In genomic region chr11:117286588-117286987, GRCh38 we compare ENCODE assay signal across 29 cellular contexts. TPM values are rescaled to one million over a fixed set of nuclear protein-coding genes. Genes with fewer than 3 reads are reported as not detected.
"Had no signal": no experiment of that assay in that cellular context is flagged by ENCODE, and none has a peak within 500 bp of the region (broad histone marks: within the 10 kb centered on the region; RNA-seq: fewer than 3 reads in every experiment).

No MANE protein-coding gene starts in this region.

- H3K27ac Mint-ChIP-seq: activated CD4-positive, alpha-beta T cell treated with anti-CD3 and anti-CD28 coated beads for 36 hours; activated CD4-positive, alpha-beta T cell treated with anti-CD3 and anti-CD28 coated beads, Interleukin-2, amount 10 ng/mL, durations not matched to agents 7 days and 5 days; activated CD8-positive, alpha-beta T cell treated with anti-CD3 and anti-CD28 coated beads, Interleukin-2, amount 10 ng/mL, durations not matched to agents 7 days and 5 days; activated naive CD4-positive, alpha-beta T cell treated with anti-CD3 and anti-CD28 coated beads for 36 hours; activated T-cell treated with anti-CD3 and anti-CD28 coated beads, Interleukin-2, amount 50 U/mL, for 24 hours; activated T-helper 2 cell treated with anti-CD3 and anti-CD28 coated beads, Interferon-gamma antibody, Interleukin-2, Interleukin-4, amounts not matched to agents 10 μg/mL and 5 μg/mL and 100 μg/mL, durations not matched to agents 14 hours and 24 hours and 36 hours; T-helper 2 cell treated with Interferon-gamma antibody and Interleukin-4, amounts not matched to agents 5 μg/mL and 100 μg/mL, for 36 hours; WTC11 had no signal

- ATAC-seq: activated CD4-positive, alpha-beta T cell treated with anti-CD3 and anti-CD28 coated beads for 36 hours; activated CD4-positive, CD25-positive, alpha-beta regulatory T cell treated with anti-CD3 and anti-CD28 coated beads, Interleukin-2, amount 50 U/mL, for 24 hours; activated CD8-positive, alpha-beta T cell treated with anti-CD3 and anti-CD28 coated beads, Interleukin-2, amount 10 ng/mL, durations not matched to agents 7 days and 5 days; activated naive CD4-positive, alpha-beta T cell treated with anti-CD3 and anti-CD28 coated beads, Interleukin-2, amount 50 U/mL, for 72 hours; WTC11 had no signal

- H3K27me3 ChIP-seq: adrenal gland had no signal

- FAIRE-seq: bronchial epithelial cell had no signal

- H3K9me3 ChIP-seq: adrenal gland had no signal

- H3K4me2 ChIP-seq: KMS-11 had no signal

- H3K27me3 Mint-ChIP-seq: activated CD4-positive, alpha-beta T cell treated with anti-CD3 and anti-CD28 coated beads for 36 hours; activated CD4-positive, alpha-beta T cell treated with anti-CD3 and anti-CD28 coated beads, Interleukin-2, amount 10 ng/mL, durations not matched to agents 7 days and 5 days; activated T-cell treated with anti-CD3 and anti-CD28 coated beads, Interleukin-2, amount 50 U/mL, for 24 hours; brain had no signal

- H3K27ac ChIP-seq: adrenal gland, KMS-11 had no signal

- H3K9ac ChIP-seq: KMS-11 had no signal

- H3K4me3 ChIP-seq: adrenal gland had no signal

- H3K9me3 Mint-ChIP-seq: activated CD4-positive, alpha-beta T cell treated with anti-CD3 and anti-CD28 coated beads, Interleukin-2, amount 10 ng/mL, durations not matched to agents 7 days and 5 days; activated naive CD4-positive, alpha-beta T cell treated with anti-CD3 and anti-CD28 coated beads for 36 hours; activated naive CD4-positive, alpha-beta T cell treated with anti-CD3 and anti-CD28 coated beads, Interleukin-2, amount 50 U/mL, for 72 hours; activated T-cell treated with anti-CD3 and anti-CD28 coated beads, Interleukin-2, amount 50 U/mL, for 24 hours; activated T-helper 2 cell treated with anti-CD3 and anti-CD28 coated beads, Interferon-gamma antibody, Interleukin-2, Interleukin-4, amounts not matched to agents 10 μg/mL and 5 μg/mL and 100 μg/mL, durations not matched to agents 14 hours and 24 hours and 36 hours; brain; T-helper 2 cell treated with Interferon-gamma antibody and Interleukin-4, amounts not matched to agents 5 μg/mL and 100 μg/mL, for 36 hours; WTC11 had no signal

- H3K4me3 Mint-ChIP-seq: activated CD4-positive, alpha-beta T cell treated with anti-CD3 and anti-CD28 coated beads for 36 hours; activated CD4-positive, alpha-beta T cell treated with anti-CD3 and anti-CD28 coated beads, Interleukin-2, amount 10 ng/mL, durations not matched to agents 7 days and 5 days; activated CD8-positive, alpha-beta T cell treated with anti-CD3 and anti-CD28 coated beads, Interleukin-2, amount 10 ng/mL, durations not matched to agents 7 days and 5 days; activated naive CD4-positive, alpha-beta T cell treated with anti-CD3 and anti-CD28 coated beads for 36 hours; activated T-cell treated with anti-CD3 and anti-CD28 coated beads, Interleukin-2, amount 50 U/mL, for 24 hours; brain; T-helper 2 cell treated with Interferon-gamma antibody and Interleukin-4, amounts not matched to agents 5 μg/mL and 100 μg/mL, for 36 hours; WTC11 had no signal

- DNase-seq: activated CD4-positive, alpha-beta T cell treated with anti-CD3 and anti-CD28 coated beads for 36 hours; activated CD4-positive, alpha-beta T cell treated with anti-CD3 and anti-CD28 coated beads, Interleukin-2, amount 10 ng/mL, durations not matched to agents 7 days and 5 days; activated CD4-positive, alpha-beta T cell treated with anti-CD3 and anti-CD28 coated beads, Interleukin-2, amount 50 U/mL, for 48 hours; activated CD8-positive, alpha-beta T cell treated with anti-CD3 and anti-CD28 coated beads, Interleukin-2, amount 10 ng/mL, durations not matched to agents 7 days and 5 days; activated gamma-delta T cell; activated naive CD4-positive, alpha-beta T cell treated with anti-CD3 and anti-CD28 coated beads for 36 hours; activated T-cell treated with anti-CD3 and anti-CD28 coated beads, Interleukin-2, amount 50 U/mL, for 24 hours; adrenal gland; caudate nucleus; cerebellar nuclear complex; MM.1S; MV-4-11; NCI-H1092; NCI-H1436 treated with DMSO at 0.1 percent for 48 hours; NCI-H1694 treated with DMSO at 0.1 percent for 48 hours; NCI-H2029; NCI-H345; NCI-H524 treated with DMSO at 0.1 percent for 48 hours; Right ventricle myocardium superior; SW 1271 had no signal

- H3K4me1 Mint-ChIP-seq: activated CD4-positive, alpha-beta T cell treated with anti-CD3 and anti-CD28 coated beads for 36 hours; brain; WTC11 had no signal

- H3K4me1 ChIP-seq: adrenal gland had no signal

RNA-seq across cellular contexts. Expression of gene BACE1, which starts 29.5 kb away (rescaled TPM):
- total RNA-seq: OCI-LY7 had no signal
